ENCODE assay signal across 14 cellular contexts in genomic region chrX:17077349-17077748, GRCh38.
"Had no signal": no experiment of that assay in that cellular context is flagged by ENCODE, and none has a peak within 500 bp of the region (broad histone marks: within the 10 kb centered on the region; RNA-seq: fewer than 3 reads in every experiment).

No MANE protein-coding gene starts in this region.

- H3K27me3 ChIP-seq: body of pancreas, sigmoid colon, upper lobe of left lung had no signal

- DNase-seq: activated CD4-positive, alpha-beta T cell treated with anti-CD3 and anti-CD28 coated beads for 4 hours; activated CD8-positive, alpha-beta memory T cell treated with anti-CD3 and anti-CD28 coated beads, Interleukin-2, amount 50 U/mL, for 48 hours; activated CD8-positive, alpha-beta T cell treated with anti-CD3 and anti-CD28 coated beads, Interleukin-2, amount 10 ng/mL, durations not matched to agents 7 days and 5 days; activated naive CD4-positive, alpha-beta T cell treated with Interleukin-2 at 50 U/mL for 16 hours; body of pancreas; cerebellar nuclear complex; erythroblast; natural killer cell; sigmoid colon; stimulated activated naive CD4-positive, alpha-beta T cell treated with Interleukin-2 at 50 U/mL for 16 hours; T-helper 1 cell; upper lobe of left lung had no signal

- FAIRE-seq: frontal cortex had no signal

- ATAC-seq: activated CD8-positive, alpha-beta T cell treated with anti-CD3 and anti-CD28 coated beads, Interleukin-2, amount 10 ng/mL, durations not matched to agents 7 days and 5 days; body of pancreas; natural killer cell had no signal

- H3K4me3 ChIP-seq: body of pancreas, heart left ventricle, sigmoid colon, upper lobe of left lung had no signal

- H3K27ac ChIP-seq: body of pancreas, upper lobe of left lung had no signal

- H3K36me3 ChIP-seq: heart left ventricle, sigmoid colon, upper lobe of left lung had no signal

- H3K4me1 ChIP-seq: body of pancreas, upper lobe of left lung had no signal

- H3K9me3 ChIP-seq: body of pancreas, heart left ventricle, sigmoid colon, upper lobe of left lung had no signal
